28 cellular contexts compared by ENCODE assay signal in the genomic region with DNA sequence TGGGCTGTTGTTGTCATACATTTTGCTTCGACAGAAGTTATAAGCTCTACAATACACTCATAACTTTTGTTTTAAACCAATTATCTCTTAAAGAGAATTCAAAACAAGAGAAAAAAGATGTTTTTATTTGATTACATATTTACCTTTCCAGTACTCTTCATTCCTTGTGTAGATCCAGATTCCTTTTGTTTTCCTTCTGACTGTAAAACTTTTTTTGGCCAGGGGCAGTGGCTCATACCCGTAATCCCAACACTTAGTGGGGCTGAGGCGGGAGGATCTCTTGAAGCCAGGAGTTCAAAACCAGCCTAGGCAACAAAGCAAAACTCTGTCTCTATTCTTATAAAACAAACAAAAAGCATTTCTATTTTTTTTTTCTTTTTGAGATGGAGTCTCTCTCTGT.
"Had no signal": no experiment of that assay in that cellular context is flagged by ENCODE, and none has a peak within 500 bp of the region (broad histone marks: within the 10 kb centered on the region; RNA-seq: fewer than 3 reads in every experiment).

No MANE protein-coding gene starts in this region.

- H3K27ac ChIP-seq: stomach, suprapubic skin, testis, thoracic aorta, thyroid gland, tibial artery, tibial nerve, transverse colon, upper lobe of left lung, upper lobe of right lung, uterus, vagina had no signal

- H3K9me3 ChIP-seq: suprapubic skin, testis, thyroid gland, upper lobe of right lung had no signal

- H3K4me1 ChIP-seq: stomach, suprapubic skin, testis, tibial artery, tibial nerve, transverse colon, upper lobe of left lung, upper lobe of right lung, uterus, vagina had no signal

- ATAC-seq: stimulated activated effector memory CD8-positive, alpha-beta T cell treated with anti-CD3 and anti-CD28 coated beads, Interleukin-12 subunit alpha, Interleukin-12 subunit beta, amount 100 ng/mL, for 72 hours; stimulated activated memory B cell treated with anti-CD40 and anti-IgM and Interleukin-4, amounts not matched to agents 10 μg/mL and 1 μg/mL and 100 μg/mL, for 72 hours; stimulated activated naive B cell treated with anti-CD40 and anti-IgM and Interleukin-4, amounts not matched to agents 10 μg/mL and 1 μg/mL and 100 μg/mL, for 72 hours; stimulated activated naive CD8-positive, alpha-beta T cell treated with anti-CD3 and anti-CD28 coated beads, Interleukin-15, amount 100 ng/mL, for 72 hours; stimulated activated naive CD8-positive, alpha-beta T cell treated with anti-CD3 and anti-CD28 coated beads, Interleukin-15, Interleukin-2, amounts not matched to agents 100 U/mL and 50 U/mL, for 24 hours; upper lobe of right lung had no signal

- H3K27ac Mint-ChIP-seq: stimulated activated effector memory CD8-positive, alpha-beta T cell treated with anti-CD3 and anti-CD28 coated beads, Interleukin-12 subunit alpha, Interleukin-12 subunit beta, amount 100 ng/mL, for 72 hours; stimulated activated memory B cell treated with anti-CD40 and anti-IgM and Interleukin-4, amounts not matched to agents 10 μg/mL and 1 μg/mL and 100 μg/mL, for 72 hours; stimulated activated naive B cell treated with anti-CD40 and anti-IgM and Interleukin-4, amounts not matched to agents 10 μg/mL and 1 μg/mL and 100 μg/mL, for 72 hours; stimulated activated naive CD8-positive, alpha-beta T cell treated with anti-CD3 and anti-CD28 coated beads, Interleukin-15, amount 100 ng/mL, for 72 hours; stimulated activated naive CD8-positive, alpha-beta T cell treated with anti-CD3 and anti-CD28 coated beads, Interleukin-15, Interleukin-2, amounts not matched to agents 100 ng/mL and 50 ng/mL, for 24 hours; type B pancreatic cell had no signal

- H3K4me3 Mint-ChIP-seq: stimulated activated effector memory CD8-positive, alpha-beta T cell treated with anti-CD3 and anti-CD28 coated beads, Interleukin-12 subunit alpha, Interleukin-12 subunit beta, amount 100 ng/mL, for 72 hours; stimulated activated memory B cell treated with anti-CD40 and anti-IgM and Interleukin-4, amounts not matched to agents 10 μg/mL and 1 μg/mL and 100 μg/mL, for 72 hours; stimulated activated naive B cell treated with anti-CD40 and anti-IgM and Interleukin-4, amounts not matched to agents 10 μg/mL and 1 μg/mL and 100 μg/mL, for 72 hours; stimulated activated naive CD8-positive, alpha-beta T cell treated with anti-CD3 and anti-CD28 coated beads, Interleukin-15, amount 100 ng/mL, for 72 hours; stimulated activated naive CD8-positive, alpha-beta T cell treated with anti-CD3 and anti-CD28 coated beads, Interleukin-15, Interleukin-2, amounts not matched to agents 100 ng/mL and 50 ng/mL, for 24 hours; type B pancreatic cell had no signal

- H3K27me3 Mint-ChIP-seq: stimulated activated memory B cell treated with anti-CD40 and anti-IgM and Interleukin-4, amounts not matched to agents 10 μg/mL and 1 μg/mL and 100 μg/mL, for 72 hours; stimulated activated naive B cell treated with anti-CD40 and anti-IgM and Interleukin-4, amounts not matched to agents 10 μg/mL and 1 μg/mL and 100 μg/mL, for 72 hours; stimulated activated naive CD8-positive, alpha-beta T cell treated with anti-CD3 and anti-CD28 coated beads, Interleukin-15, amount 100 ng/mL, for 72 hours; stimulated activated naive CD8-positive, alpha-beta T cell treated with anti-CD3 and anti-CD28 coated beads, Interleukin-15, Interleukin-2, amounts not matched to agents 100 ng/mL and 50 ng/mL, for 24 hours; type B pancreatic cell had no signal

- H3K4me3 ChIP-seq: stomach, suprapubic skin, testis, thoracic aorta, thyroid gland, tibial artery, tibial nerve, transverse colon, upper lobe of left lung, upper lobe of right lung, uterus, vagina had no signal

- H3K36me3 ChIP-seq: thyroid gland, upper lobe of right lung, uterus had no signal

- DNase-seq: stimulated activated CD4-positive, alpha-beta T cell treated with anti-CD3 and anti-CD28 coated beads, Interleukin-2, amount 100 ng/mL, for 48 hours; stimulated activated CD4-positive, alpha-beta T cell treated with anti-CD3 and anti-CD28 coated beads, Interleukin-4, amount 100 ng/mL, for 1 hour; stimulated activated CD4-positive, alpha-beta T cell treated with anti-CD3 and anti-CD28 coated beads, Interleukin-4, amount 100 ng/mL, for 24 hours; stimulated activated CD4-positive, alpha-beta T cell treated with anti-CD3 and anti-CD28 coated beads, Interleukin-4, amount 100 ng/mL, for 4 hours; stimulated activated CD8-positive, alpha-beta memory T cell treated with anti-CD3 and anti-CD28 coated beads, Interleukin-4, amount 100 ng/mL, for 48 hours; stimulated activated naive B cell treated with anti-CD40 and anti-IgM and Interleukin-4, amounts not matched to agents 10 μg/mL and 1 μg/mL and 100 μg/mL, for 72 hours; stimulated activated naive CD4-positive, alpha-beta T cell; stimulated activated naive CD4-positive, alpha-beta T cell treated with Interleukin-2 at 50 U/mL for 16 hours; stimulated activated naive CD8-positive, alpha-beta T cell treated with anti-CD3 and anti-CD28 coated beads, Interleukin-15, amount 100 ng/mL, for 72 hours; stimulated activated naive CD8-positive, alpha-beta T cell treated with anti-CD3 and anti-CD28 coated beads, Interleukin-15, Interleukin-2, amounts not matched to agents 100 U/mL and 50 U/mL, for 24 hours; stomach; substantia nigra; testis; thyroid gland; tibial artery; transverse colon; trophoblast cell; upper lobe of left lung; upper lobe of right lung; uterus had no signal

- H3K27me3 ChIP-seq: stomach, suprapubic skin, testis, thyroid gland, tibial artery, tibial nerve, transverse colon, upper lobe of left lung, upper lobe of right lung, uterus, vagina had no signal
